In genomic region chr5:75331-76320, GRCh38 we compare ENCODE assay signal across 18 cellular contexts. TPM values are rescaled to one million over a fixed set of nuclear protein-coding genes. Genes with fewer than 3 reads are reported as not detected.
"Had no signal": no experiment of that assay in that cellular context is flagged by ENCODE, and none has a peak within 500 bp of the region (broad histone marks: within the 10 kb centered on the region; RNA-seq: fewer than 3 reads in every experiment).

No MANE protein-coding gene starts in this region.

- H3K4me3 Mint-ChIP-seq: activated naive CD4-positive, alpha-beta T cell treated with anti-CD3 and anti-CD28 coated beads, Interleukin-2, amount 50 U/mL, for 24 hours; endodermal cell; naive thymus-derived CD8-positive, alpha-beta T cell had no signal

- H3K27ac Mint-ChIP-seq: activated naive CD4-positive, alpha-beta T cell treated with anti-CD3 and anti-CD28 coated beads, Interleukin-2, amount 50 U/mL, for 24 hours; endodermal cell had no signal

- ATAC-seq: left colon; mucosa of descending colon; naive thymus-derived CD8-positive, alpha-beta T cell had no signal

- H3K9me3 Mint-ChIP-seq: activated naive CD4-positive, alpha-beta T cell treated with anti-CD3 and anti-CD28 coated beads, Interleukin-2, amount 50 U/mL, for 24 hours; endodermal cell; naive thymus-derived CD8-positive, alpha-beta T cell had no signal

- H3K36me3 ChIP-seq: uterus, WERI-Rb-1 had no signal

- H3K27me3 ChIP-seq: uterus had no signal

- H3K9me3 ChIP-seq: mucosa of descending colon, uterus had no signal

- H3K4me1 Mint-ChIP-seq: activated naive CD4-positive, alpha-beta T cell treated with anti-CD3 and anti-CD28 coated beads, Interleukin-2, amount 50 U/mL, for 24 hours; endodermal cell had no signal

- H3K27ac ChIP-seq: uterus, WERI-Rb-1 had no signal

- H3K4me3 ChIP-seq: mucosa of descending colon, uterus had no signal

- H3K36me3 Mint-ChIP-seq: activated naive CD4-positive, alpha-beta T cell treated with anti-CD3 and anti-CD28 coated beads, Interleukin-2, amount 50 U/mL, for 24 hours; naive thymus-derived CD8-positive, alpha-beta T cell had no signal

- H3K4me1 ChIP-seq: uterus had no signal

- DNase-seq: activated CD4-positive, alpha-beta T cell treated with anti-CD3 and anti-CD28 coated beads for 48 hours; activated T-cell treated with anti-CD3 and anti-CD28 coated beads for 4 hours; amniotic stem cell; endodermal cell; erythroblast; left colon; mammary epithelial cell; mucosa of descending colon; naive thymus-derived CD8-positive, alpha-beta T cell; nucleus accumbens; stimulated activated CD4-positive, alpha-beta T cell treated with anti-CD3 and anti-CD28 coated beads, Interleukin-2, amount 100 ng/mL, for 48 hours; stimulated activated naive CD4-positive, alpha-beta T cell treated with Interleukin-2 at 50 U/mL for 16 hours; T-helper 1 cell; uterus; WERI-Rb-1 had no signal

RNA-seq across cellular contexts. Expression of gene PLEKHG4B, which starts 16.3 kb away (rescaled TPM):
- total RNA-seq: dermis microvascular lymphatic vessel endothelial cell; naive thymus-derived CD8-positive, alpha-beta T cell; pulmonary artery endothelial cell had no signal
- polyA plus RNA-seq: naive thymus-derived CD8-positive, alpha-beta T cell had no signal
